In genomic region chr2:230809677-230810251, GRCh38 we compare ENCODE assay signal across 12 cellular contexts. TPM values are rescaled to one million over a fixed set of nuclear protein-coding genes. Genes with fewer than 3 reads are reported as not detected.
DNase-seq lines count a peak whose midpoint lies in the region; ATAC-seq and TF ChIP-seq lines count a peak whose summit lies in the region.
"Had no signal": no experiment of that assay in that cellular context is flagged by ENCODE, and none has a peak within 500 bp of the region (broad histone marks: within the 10 kb centered on the region; RNA-seq: fewer than 3 reads in every experiment).

No MANE protein-coding gene starts in this region.

- H3K27me3 Mint-ChIP-seq in HFFc6 (ENCODE audit: insufficient read depth) = no peaks in the 10 kb centered on the region; the same call in 1 of the 2 replicates
- H3K27me3 Mint-ChIP-seq in neural crest cell (ENCODE audit: low read depth) = no peaks in the 10 kb centered on the region
- no peaks in the 10 kb centered on the region for H3K27me3 Mint-ChIP-seq in stimulated activated memory B cell treated with anti-CD40 and anti-IgM and Interleukin-4, amounts not matched to agents 10 μg/mL and 1 μg/mL and 100 μg/mL, for 72 hours
- H3K27me3 Mint-ChIP-seq: IgD-negative memory B cell had no signal

- peaks cover 24% of the 10 kb centered on the region for H3K4me1 Mint-ChIP-seq in HFFc6 (ENCODE audit: low read depth)
- H3K4me1 Mint-ChIP-seq in neural crest cell = peaks cover 2% of the 10 kb centered on the region
- peaks cover 17% of the 10 kb centered on the region for H3K4me1 Mint-ChIP-seq in stimulated activated memory B cell treated with anti-CD40 and anti-IgM and Interleukin-4, amounts not matched to agents 10 μg/mL and 1 μg/mL and 100 μg/mL, for 72 hours

- H3K27ac Mint-ChIP-seq in HFFc6 (no peak overlapping the region), neural crest cell (ENCODE audit: unreplicated experiment) (no peak overlapping the region)
- no peak overlapping the region for H3K27ac Mint-ChIP-seq in stimulated activated memory B cell treated with anti-CD40 and anti-IgM and Interleukin-4, amounts not matched to agents 10 μg/mL and 1 μg/mL and 100 μg/mL, for 72 hours
- H3K27ac Mint-ChIP-seq: IgD-negative memory B cell had no signal

- no peak overlapping the region for H3K4me3 Mint-ChIP-seq in HFFc6
- H3K4me3 Mint-ChIP-seq in neural crest cell = no peak overlapping the region
- no peak overlapping the region for H3K4me3 Mint-ChIP-seq in stimulated activated memory B cell treated with anti-CD40 and anti-IgM and Interleukin-4, amounts not matched to agents 10 μg/mL and 1 μg/mL and 100 μg/mL, for 72 hours
- H3K4me3 Mint-ChIP-seq: IgD-negative memory B cell had no signal

- peak; percentile 16 for DNase-seq in NCI-H2196 (lab: John Stamatoyannopoulos, UW; ENCODE audit: unreplicated experiment)
- DNase-seq in NCI-H2196 treated with DMSO at 0.1 percent for 48 hours (lab: John Stamatoyannopoulos, UW; ENCODE audit: unreplicated experiment) = no peak
- no peak for DNase-seq in HFFc6
- no peak for DNase-seq in brain microvascular endothelial cell
- no peak for DNase-seq in neural crest cell (ENCODE audit: low read depth, low spot score)
- DNase-seq in activated CD4-positive, alpha-beta T cell treated with anti-CD3 and anti-CD28 coated beads, Interleukin-2, amount 50 U/mL, for 48 hours = no peak
- DNase-seq in NCI-H1436 (lab: John Stamatoyannopoulos, UW) = no peak
- DNase-seq: NCI-H1694, tibial artery had no signal

- H3K36me3 Mint-ChIP-seq in HFFc6 (ENCODE audit: low read depth) (peaks cover 24% of the 10 kb centered on the region), neural crest cell (ENCODE audit: low read depth) (peaks cover 11% of the 10 kb centered on the region)
- peaks cover 35% of the 10 kb centered on the region for H3K36me3 Mint-ChIP-seq in stimulated activated memory B cell treated with anti-CD40 and anti-IgM and Interleukin-4, amounts not matched to agents 10 μg/mL and 1 μg/mL and 100 μg/mL, for 72 hours
- H3K36me3 Mint-ChIP-seq: IgD-negative memory B cell had no signal

- TF ChIP-seq CTCF in HFFc6 (IDR thresholded peaks at IDR 0.05) (peak; percentile 70), brain microvascular endothelial cell (IDR thresholded peaks at IDR 0.05; ENCODE audit: low read depth, low read length, missing control alignments) (peak; percentile 51), neural crest cell (conservative IDR thresholded peaks at IDR 0.05) (peak; percentile 50)

- H3K4me3 ChIP-seq in brain microvascular endothelial cell (ENCODE audit: low read depth, low read length) = no peak overlapping the region
- H3K4me3 ChIP-seq: coronary artery, tibial artery had no signal

- in situ Hi-C loops in brain microvascular endothelial cell (cut with HindIII; ENCODE audit: low pct_ligation_motif_present, low sequenced_read_pairs) = no loop called here

- H3K9me3 Mint-ChIP-seq in HFFc6 (no peaks in the 10 kb centered on the region), neural crest cell (no peaks in the 10 kb centered on the region)
- H3K9me3 Mint-ChIP-seq in stimulated activated memory B cell treated with anti-CD40 and anti-IgM and Interleukin-4, amounts not matched to agents 10 μg/mL and 1 μg/mL and 100 μg/mL, for 72 hours = no peaks in the 10 kb centered on the region
- H3K9me3 Mint-ChIP-seq: IgD-negative memory B cell had no signal

- H3K27me3 ChIP-seq in brain microvascular endothelial cell (replicated peaks) = no peaks in the 10 kb centered on the region
- H3K27me3 ChIP-seq: tibial artery had no signal

- no peak overlapping the region for H3K27ac ChIP-seq in brain microvascular endothelial cell
- H3K27ac ChIP-seq: coronary artery, tibial artery had no signal

- no peak for ATAC-seq in stimulated activated memory B cell treated with anti-CD40 and anti-IgM and Interleukin-4, amounts not matched to agents 10 μg/mL and 1 μg/mL and 100 μg/mL, for 72 hours

- H3K36me3 ChIP-seq in brain microvascular endothelial cell (replicated peaks) = peaks cover 10% of the 10 kb centered on the region

RNA-seq across cellular contexts. Expression of gene ITM2C, which starts 55.0 kb away (rescaled TPM):
- 10 to 100 TPM; 28.1 to 53.8 (median 29.4) TPM for total RNA-seq in HFFc6 (2021; fragmentation: NEBNext Ultra II Directional; extraction: Animal tissue kit (Norgen Biotek cat#: 25700))
- 106 TPM in 2 replicates for total RNA-seq in neural crest cell
